21 cellular contexts compared by ENCODE assay signal in genomic region chr5:167652690-167653089, GRCh38.
A peak's percentile ranks its signal among the peaks of the same experiment; 100 is the strongest.
DNase-seq lines count a peak whose midpoint lies in the region; ATAC-seq, FAIRE-seq and TF ChIP-seq lines count a peak whose summit lies in the region.
"Had no signal": no experiment of that assay in that cellular context is flagged by ENCODE, and none has a peak within 500 bp of the region (broad histone marks: within the 10 kb centered on the region; RNA-seq: fewer than 3 reads in every experiment).

No MANE protein-coding gene starts in this region.

- TF ChIP-seq CTCF in PC-3 (conservative IDR thresholded peaks at IDR 0.05; ENCODE audit: low read depth, low read length) (no peak), bronchial epithelial cell (IDR thresholded peaks at IDR 0.05; ENCODE audit: insufficient read depth, low read length, severe bottlenecking) (no peak), esophagus muscularis mucosa (IDR thresholded peaks at IDR 0.05) (no peak), tibial nerve (IDR thresholded peaks at IDR 0.05) (no peak)

- no peak overlapping the region for H2BK120ac ChIP-seq in mesenchymal stem cell (ENCODE audit: low read depth, low read length)

- no peak overlapping the region for H3K4ac ChIP-seq in mesenchymal stem cell (ENCODE audit: low read depth in 1 of 2, low read length in 2 of 2)

- no peak overlapping the region for H3K23ac ChIP-seq in mesenchymal stem cell (ENCODE audit: low read length in 2 of 2)

- no peak overlapping the region for H2BK5ac ChIP-seq in mesenchymal stem cell (ENCODE audit: low read depth, low read length, poor library complexity, severe bottlenecking)

- H2AK5ac ChIP-seq in mesenchymal stem cell (ENCODE audit: low read length, severe bottlenecking): no peak overlapping the region

- no peak for TF ChIP-seq EP300 in esophagus muscularis mucosa (IDR thresholded peaks at IDR 0.05)
- no peak for TF ChIP-seq EP300 in tibial nerve (IDR thresholded peaks at IDR 0.05)

- H3K14ac ChIP-seq in mesenchymal stem cell (ENCODE audit: low read length in 2 of 2): no peak overlapping the region

- no peaks in the 10 kb centered on the region for H3K79me2 ChIP-seq in PC-3 (ENCODE audit: low read length)

- DNase-seq in ACHN (peak; percentile 42), PC-3 (peak; percentile 59), bronchial epithelial cell (ENCODE audit: low read depth) (peak; percentile 58), mesenchymal stem cell (no peak), esophagus muscularis mucosa (ENCODE audit: extremely low spot score) (no peak), tibial nerve (ENCODE audit: low spot score in 2 of 2) (no peak)
- DNase-seq: activated CD4-positive, CD25-positive, alpha-beta regulatory T cell treated with anti-CD3 and anti-CD28 coated beads, Interleukin-2, amount 50 U/mL, for 72 hours; activated gamma-delta T cell; DND-41; NCI-H1105 treated with DMSO at 0.1 percent for 48 hours; NCI-H2081 treated with DMSO at 0.1 percent for 48 hours; SHP77 treated with DMSO at 0.1 percent for 48 hours; upper lobe of right lung had no signal

- intact Hi-C loops in PC-3 (cut with micrococcal nuclease) (loop anchor here (1.0 to 5.0 kb wide), 3 partner anchors 9 to 65 kb away; no protein-coding TSS in a partner anchor), esophagus muscularis mucosa (cut with DNase I) (no loop called here)

- H3K36me3 ChIP-seq in PC-3 (ENCODE audit: low read depth, low read length) (no peaks in the 10 kb centered on the region), bronchial epithelial cell (ENCODE audit: control insufficient read depth, insufficient read depth, low read length) (no peaks in the 10 kb centered on the region), mesenchymal stem cell (ENCODE audit: control insufficient read depth in 1 of 2, insufficient read depth in 2 of 2, low read depth in 1 of 2, low read length in 2 of 2) (no peaks in the 10 kb centered on the region), esophagus muscularis mucosa (no peaks in the 10 kb centered on the region), tibial nerve (no peaks in the 10 kb centered on the region)
- H3K36me3 ChIP-seq: prostate gland, upper lobe of right lung had no signal

- TF ChIP-seq POLR2A in esophagus muscularis mucosa (IDR thresholded peaks at IDR 0.05; ENCODE audit: low read depth) (no peak), tibial nerve (IDR thresholded peaks at IDR 0.05) (no peak)

- no peak overlapping the region for H4K91ac ChIP-seq in mesenchymal stem cell (ENCODE audit: low read length)

- no peak overlapping the region for H4K8ac ChIP-seq in mesenchymal stem cell (ENCODE audit: low read length)

- CTCF ChIA-PET in PC-3 (lab: Charles Lee): interaction anchor here (0.8 kb wide), 1 partner anchor 45 kb away, joined by 3 read pairs; no protein-coding TSS in a partner anchor

- no peak for FAIRE-seq in bronchial epithelial cell (lab: Jason Lieb, UNC)
- FAIRE-seq: GM12892, TTC549 had no signal

- H3K4me1 ChIP-seq in PC-3 (ENCODE audit: insufficient read depth, low read length): peaks cover 37% of the 10 kb centered on the region
- peaks cover 5% of the 10 kb centered on the region for H3K4me1 ChIP-seq in mesenchymal stem cell (ENCODE audit: control insufficient read depth, insufficient read depth, low read depth, low read length)
- no peaks in the 10 kb centered on the region for H3K4me1 ChIP-seq in esophagus muscularis mucosa
- peaks cover 0 to 4% (median 0%) of the 10 kb centered on the region in 4 donors for H3K4me1 ChIP-seq in tibial nerve
- H3K4me1 ChIP-seq: BLaER1, prostate gland, upper lobe of right lung had no signal

- H2AFZ ChIP-seq in PC-3 (ENCODE audit: low read length): peak overlapping the region; percentile 52
- no peak overlapping the region for H2AFZ ChIP-seq in mesenchymal stem cell (ENCODE audit: low read depth, low read length)

- no peaks in the 10 kb centered on the region for H3K9me2 ChIP-seq in PC-3 (replicated peaks; ENCODE audit: low read length)

- H2BK12ac ChIP-seq in mesenchymal stem cell (ENCODE audit: low read length in 2 of 2): no peak overlapping the region

- H3K79me1 ChIP-seq in mesenchymal stem cell (replicated peaks; ENCODE audit: low read length, poor library complexity, severe bottlenecking): no peaks in the 10 kb centered on the region

- no peaks in the 10 kb centered on the region for H3K27me3 ChIP-seq in PC-3 (ENCODE audit: low read length)
- no peaks in the 10 kb centered on the region for H3K27me3 ChIP-seq in bronchial epithelial cell (ENCODE audit: control insufficient read depth, insufficient read depth, low read length)
- H3K27me3 ChIP-seq in mesenchymal stem cell (ENCODE audit: control insufficient read depth in 1 of 2, insufficient read depth in 1 of 2, low read length in 2 of 2): no peaks in the 10 kb centered on the region
- no peaks in the 10 kb centered on the region for H3K27me3 ChIP-seq in esophagus muscularis mucosa
- H3K27me3 ChIP-seq in tibial nerve: no peaks in the 10 kb centered on the region
- H3K27me3 ChIP-seq: BLaER1, upper lobe of right lung had no signal

- H3F3A ChIP-seq in PC-3 (ENCODE audit: low read length, unreplicated experiment): peaks cover 10% of the 10 kb centered on the region

- H3K4me2 ChIP-seq in PC-3 (ENCODE audit: low read length): peak overlapping the region; percentile 79
- H3K4me2 ChIP-seq in mesenchymal stem cell (ENCODE audit: low read length, poor library complexity, severe bottlenecking): no peak overlapping the region
- H3K4me2 ChIP-seq: BLaER1 had no signal

- peak overlapping the region; percentile 26; the same call in 1 of the 2 replicates for H3K4me3 ChIP-seq in PC-3 (ENCODE audit: low read length)
- H3K4me3 ChIP-seq in bronchial epithelial cell (ENCODE audit: low read depth, low read length): no peak overlapping the region
- no peak overlapping the region for H3K4me3 ChIP-seq in mesenchymal stem cell (ENCODE audit: insufficient read depth in 1 of 2, low read depth in 1 of 2, low read length in 2 of 2)
- H3K4me3 ChIP-seq in esophagus muscularis mucosa: no peak overlapping the region
- H3K4me3 ChIP-seq in tibial nerve: no peak overlapping the region
- H3K4me3 ChIP-seq: BLaER1, coronary artery, prostate gland, upper lobe of right lung had no signal

- H3K9ac ChIP-seq in PC-3 (ENCODE audit: low read length) (no peak overlapping the region), mesenchymal stem cell (ENCODE audit: low read length) (no peak overlapping the region)
- H3K9ac ChIP-seq: BLaER1 had no signal

- WGBS in mesenchymal stem cell: 80% methylated on average over 3 of the region's 3 CpGs
- 86% methylated on average over 3 of the region's 3 CpGs for WGBS in esophagus muscularis mucosa
- 76 to 78% methylated on average over 3 of the region's 3 CpGs for WGBS in tibial nerve, 2 donors

- no TSS peak for BruUV-seq in PC-3 (replicated peaks; lab: Mats Ljungman, UMichigan)

- H3K27ac ChIP-seq in PC-3 (ENCODE audit: low read length) (peak overlapping the region; percentile 86), mesenchymal stem cell (ENCODE audit: low read length, poor library complexity, severe bottlenecking) (peak overlapping the region; percentile 25), esophagus muscularis mucosa (replicated peaks in 1 of 4) (no peak overlapping the region), tibial nerve (no peak overlapping the region)
- H3K27ac ChIP-seq: BLaER1, coronary artery, prostate gland, upper lobe of right lung had no signal

- H4K20me1 ChIP-seq in PC-3 (ENCODE audit: low read length): no peaks in the 10 kb centered on the region

- POLR2A ChIA-PET in PC-3 (lab: Charles Lee; ENCODE audit: unreplicated experiment): no interaction called here

- H3K18ac ChIP-seq in mesenchymal stem cell (ENCODE audit: low read depth in 1 of 2, low read length in 2 of 2): no peak overlapping the region

- no peaks in the 10 kb centered on the region for H3K9me3 ChIP-seq in PC-3 (ENCODE audit: low read length)
- H3K9me3 ChIP-seq in mesenchymal stem cell (ENCODE audit: control insufficient read depth, low read length): no peaks in the 10 kb centered on the region
- no peaks in the 10 kb centered on the region for H3K9me3 ChIP-seq in esophagus muscularis mucosa
- no peaks in the 10 kb centered on the region for H3K9me3 ChIP-seq in tibial nerve
- H3K9me3 ChIP-seq: BLaER1, prostate gland, upper lobe of right lung had no signal

- no peak overlapping the region for H2BK15ac ChIP-seq in mesenchymal stem cell (ENCODE audit: low read depth, poor library complexity, severe bottlenecking)

- in situ Hi-C loops in ACHN (cut with HindIII; ENCODE audit: low pct_ligation_motif_present, low pct_unique_long_range_greater_than_20kb, low sequenced_read_pairs): no loop called here

- ATAC-seq in PC-3 (peak; percentile 58), HG03045 (IDR thresholded peaks at IDR 0.05; ENCODE audit: unreplicated experiment) (no peak), GM21737 (IDR thresholded peaks at IDR 0.05; ENCODE audit: unreplicated experiment) (no peak)
- ATAC-seq: HCT116, upper lobe of right lung had no signal

Comparison
In these comparisons a context has a peak if more than half of its experiments do, and no peak if none do; other contexts are left out.
1. DNase-seq: peak in ACHN (single experiment), PC-3 (single experiment) and bronchial epithelial cell (single experiment); none in mesenchymal stem cell (single experiment), esophagus muscularis mucosa (single experiment) and tibial nerve (0 of 2).
2. H3K27ac ChIP-seq: peak in PC-3 (single experiment) and mesenchymal stem cell (single experiment); none in esophagus muscularis mucosa (0 of 4) and tibial nerve (0 of 4).